Comparison of ENCODE assay signal across 2 cellular contexts in genomic region chr5:54774281-54775171, GRCh38.
TF ChIP-seq lines count a peak whose summit lies in the region.

No MANE protein-coding gene starts in this region.

TF ChIP-seq in GM23338, 12 proteins besides CTCF, POLR2A, EP300 and RAD21:
- no peak for TF ChIP-seq POLR2AphosphoS5 (IDR thresholded peaks at IDR 0.05; ENCODE audit: low read depth)

TF ChIP-seq in endothelial cell of umbilical vein, 7 proteins besides CTCF, POLR2A, EP300 and RAD21:
- no peak for TF ChIP-seq JUN (IDR thresholded peaks at IDR 0.05; ENCODE audit: borderline replicate concordance, insufficient read depth, insufficient read length, low read depth)
- TF ChIP-seq EZH2 (IDR thresholded peaks at IDR 0.05; ENCODE audit: borderline replicate concordance, low read depth, low read length, severe bottlenecking), result no peak
- TF ChIP-seq POLR2AphosphoS5 (IDR thresholded peaks at IDR 0.05; ENCODE audit: insufficient read depth, low read depth, low read length), result no peak
- TF ChIP-seq GATA2 (IDR thresholded peaks at IDR 0.05; ENCODE audit: insufficient read depth, insufficient read length, low read depth, low read length), result no peak
- no peak for TF ChIP-seq MYC (IDR thresholded peaks at IDR 0.05; ENCODE audit: low read depth, low read length)
- TF ChIP-seq FOS (IDR thresholded peaks at IDR 0.05; ENCODE audit: borderline replicate concordance, insufficient read depth, low read length), result no peak
- TF ChIP-seq, protein P1, sequence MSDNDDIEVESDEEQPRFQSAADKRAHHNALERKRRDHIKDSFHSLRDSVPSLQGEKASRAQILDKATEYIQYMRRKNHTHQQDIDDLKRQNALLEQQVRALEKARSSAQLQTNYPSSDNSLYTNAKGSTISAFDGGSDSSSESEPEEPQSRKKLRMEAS (IDR thresholded peaks at IDR 0.05; ENCODE audit: insufficient read depth, insufficient read length), result no peak
